ENCODE assay signal across 1 cellular context in genomic region chr15:90400759-90401314, GRCh38.
TF ChIP-seq lines count a peak whose summit lies in the region.

No MANE protein-coding gene starts in this region.

TF ChIP-seq in HepG2, 621 proteins besides CTCF, POLR2A, EP300 and RAD21 (continued from another document and continues in another):
- TF ChIP-seq MED8 (CRISPR knock-in tag; IDR thresholded peaks at IDR 0.05; ENCODE audit: insufficient replicate concordance) (no peak), ZBTB43 (CRISPR knock-in tag; conservative IDR thresholded peaks at IDR 0.05) (no peak), PRDM15 (CRISPR knock-in tag; IDR thresholded peaks at IDR 0.05) (0 out of 2 replicates have a peak, but pooled peaks have one; percentile 16), RBFOX2 (IDR thresholded peaks at IDR 0.05; ENCODE audit: low read depth, low read length) (no peak), ZNF18 (CRISPR knock-in tag; IDR thresholded peaks at IDR 0.05; ENCODE audit: insufficient replicate concordance) (no peak), RBM22 (optimal IDR thresholded peaks at IDR 0.05; ENCODE audit: low read length) (no peak), RFXAP (CRISPR knock-in tag; IDR thresholded peaks at IDR 0.05; ENCODE audit: borderline replicate concordance) (no peak), ZMAT5 (CRISPR knock-in tag; IDR thresholded peaks at IDR 0.05; ENCODE audit: borderline replicate concordance, low read depth) (no peak), CSRNP2 (CRISPR knock-in tag; conservative IDR thresholded peaks at IDR 0.05; ENCODE audit: low read depth) (no peak), ZNF782 (CRISPR knock-in tag; IDR thresholded peaks at IDR 0.05; ENCODE audit: borderline replicate concordance) (no peak), ARHGAP35 (CRISPR knock-in tag; IDR thresholded peaks at IDR 0.05; ENCODE audit: borderline replicate concordance) (no peak), DNMT3B (CRISPR knock-in tag; conservative IDR thresholded peaks at IDR 0.05) (no peak), ZNF503 (CRISPR knock-in tag; IDR thresholded peaks at IDR 0.05) (no peak), RARA (CRISPR knock-in tag; IDR thresholded peaks at IDR 0.05) (no peak), EED (CRISPR knock-in tag; IDR thresholded peaks at IDR 0.05) (no peak), ZFX (CRISPR knock-in tag; IDR thresholded peaks at IDR 0.05; ENCODE audit: low read depth) (peak; percentile 73), ZNF549 (CRISPR knock-in tag; IDR thresholded peaks at IDR 0.05) (no peak), E2F1 (CRISPR knock-in tag; IDR thresholded peaks at IDR 0.05) (no peak), DDIT3 (CRISPR knock-in tag; IDR thresholded peaks at IDR 0.05) (no peak), ARID5B (CRISPR knock-in tag; IDR thresholded peaks at IDR 0.05) (peak; percentile 71), SNAPC2 (CRISPR knock-in tag; IDR thresholded peaks at IDR 0.05) (no peak), CREBL2 (CRISPR knock-in tag; IDR thresholded peaks at IDR 0.05; ENCODE audit: borderline replicate concordance) (no peak), HNF4G (IDR thresholded peaks at IDR 0.05; ENCODE audit: borderline replicate concordance, low read depth, low read length) (no peak), HNF4G (CRISPR knock-in tag; IDR thresholded peaks at IDR 0.05; ENCODE audit: borderline replicate concordance, low read depth) (no peak), ZNF589 (CRISPR knock-in tag; conservative IDR thresholded peaks at IDR 0.05) (no peak), ZNF124 (CRISPR knock-in tag; IDR thresholded peaks at IDR 0.05) (no peak), KDM4B (CRISPR knock-in tag; IDR thresholded peaks at IDR 0.05) (no peak), ARID4A (CRISPR knock-in tag; IDR thresholded peaks at IDR 0.05; ENCODE audit: borderline replicate concordance) (peak; percentile 57; the same call in 1 of the 2 replicates), HNRNPUL1 (IDR thresholded peaks at IDR 0.05; ENCODE audit: low read depth, low read length) (no peak), ZNF607 (CRISPR knock-in tag; IDR thresholded peaks at IDR 0.05; ENCODE audit: borderline replicate concordance) (no peak), ZNF30 (CRISPR knock-in tag; IDR thresholded peaks at IDR 0.05) (no peak), HCFC1 (IDR thresholded peaks at IDR 0.05; ENCODE audit: low read depth, low read length) (no peak), SP4 (CRISPR knock-in tag; IDR thresholded peaks at IDR 0.05) (no peak), TOE1 (CRISPR knock-in tag; IDR thresholded peaks at IDR 0.05) (no peak), ZFAT (CRISPR knock-in tag; conservative IDR thresholded peaks at IDR 0.05) (no peak), RFXANK (CRISPR knock-in tag; IDR thresholded peaks at IDR 0.05) (no peak), ZSCAN9 (CRISPR knock-in tag; IDR thresholded peaks at IDR 0.05; ENCODE audit: borderline replicate concordance) (no peak), BRCA1 (CRISPR knock-in tag; IDR thresholded peaks at IDR 0.05) (no peak), ZSCAN21 (CRISPR knock-in tag; IDR thresholded peaks at IDR 0.05; ENCODE audit: borderline replicate concordance) (no peak), CCAR2 (optimal IDR thresholded peaks at IDR 0.05; ENCODE audit: low read depth, low read length) (no peak), ZBTB20 (CRISPR knock-in tag; IDR thresholded peaks at IDR 0.05; ENCODE audit: borderline replicate concordance, low read depth) (peak; percentile 54; the same call in 1 of the 2 replicates), TP53 (CRISPR knock-in tag; conservative IDR thresholded peaks at IDR 0.05) (no peak), ZNF431 (CRISPR knock-in tag; IDR thresholded peaks at IDR 0.05; ENCODE audit: borderline replicate concordance, low read depth) (no peak), ZNF354B (CRISPR knock-in tag; IDR thresholded peaks at IDR 0.05) (no peak)
